In genomic region chr14:30849983-30850382, GRCh38 we compare ENCODE assay signal across 23 cellular contexts.
"Had no signal": no experiment of that assay in that cellular context is flagged by ENCODE, and none has a peak within 500 bp of the region (broad histone marks: within the 10 kb centered on the region; RNA-seq: fewer than 3 reads in every experiment).

No MANE protein-coding gene starts in this region.

- H3K4me3 ChIP-seq: left ventricle myocardium inferior, lung, ovary, right atrium auricular region, right lobe of liver, smooth muscle cell, suprapubic skin, thoracic aorta, tibial nerve, uterus had no signal

- H3K27ac ChIP-seq: left ventricle myocardium inferior, ovary, right atrium auricular region, suprapubic skin, thoracic aorta, tibial nerve, uterus had no signal

- H3K27me3 Mint-ChIP-seq: progenitor cell of endocrine pancreas had no signal

- DNase-seq: islet precursor cell; left ventricle myocardium inferior; mesendoderm; naive B cell; ovary; right lobe of liver; stimulated activated CD4-positive, alpha-beta T cell treated with anti-CD3 and anti-CD28 coated beads, Interleukin-1b, Interleukin-23, amount 100 ng/mL, for 48 hours; stimulated activated CD4-positive, alpha-beta T cell treated with anti-CD3 and anti-CD28 coated beads, Interleukin-2, amount 100 ng/mL, for 48 hours; stimulated activated CD4-positive, alpha-beta T cell treated with anti-CD3 and anti-CD28 coated beads, Interleukin-4, amount 100 ng/mL, for 4 hours; stimulated activated CD8-positive, alpha-beta memory T cell treated with anti-CD3 and anti-CD28 coated beads, Interleukin-4, amount 100 ng/mL, for 48 hours; stimulated activated naive CD4-positive, alpha-beta T cell; uterus had no signal

- H3K27ac Mint-ChIP-seq: mesothelial cell of epicardium; natural killer cell treated with Interleukin-12 subunit alpha and Interleukin-12 subunit beta and Interleukin-15 and Interleukin-18, amount 100 ng/mL, for 72 hours; progenitor cell of endocrine pancreas; stimulated activated naive CD8-positive, alpha-beta T cell treated with anti-CD3 and anti-CD28 coated beads, Interleukin-15, Interleukin-2, amounts not matched to agents 100 ng/mL and 50 ng/mL, for 24 hours; type B pancreatic cell had no signal

- H3K27me3 ChIP-seq: ovary, right atrium auricular region, right lobe of liver, suprapubic skin, tibial nerve, uterus had no signal

- H3K4me1 ChIP-seq: left ventricle myocardium inferior, right atrium auricular region, suprapubic skin, tibial nerve, uterus had no signal

- H3K4me1 Mint-ChIP-seq: mesothelial cell of epicardium had no signal

- H3K4me3 Mint-ChIP-seq: mesothelial cell of epicardium; naive B cell; natural killer cell treated with Interleukin-12 subunit alpha and Interleukin-12 subunit beta and Interleukin-15 and Interleukin-18, amount 100 ng/mL, for 72 hours; stimulated activated naive CD8-positive, alpha-beta T cell treated with anti-CD3 and anti-CD28 coated beads, Interleukin-15, Interleukin-2, amounts not matched to agents 100 ng/mL and 50 ng/mL, for 24 hours; type B pancreatic cell had no signal

- H3K9me3 ChIP-seq: left ventricle myocardium inferior, ovary, right atrium auricular region, right lobe of liver, suprapubic skin, thoracic aorta, tibial nerve, uterus had no signal

- ATAC-seq: natural killer cell treated with Interleukin-12 subunit alpha and Interleukin-12 subunit beta and Interleukin-15 and Interleukin-18, amount 100 ng/mL, for 72 hours had no signal

- H3K9me3 Mint-ChIP-seq: mesothelial cell of epicardium; naive B cell; natural killer cell treated with Interleukin-12 subunit alpha and Interleukin-12 subunit beta and Interleukin-15 and Interleukin-18, amount 100 ng/mL, for 72 hours; type B pancreatic cell had no signal

- H3K36me3 ChIP-seq: left ventricle myocardium inferior, ovary, right atrium auricular region, right lobe of liver, suprapubic skin, thoracic aorta, tibial nerve, uterus had no signal

- H3K36me3 Mint-ChIP-seq: mesothelial cell of epicardium; naive B cell; natural killer cell treated with Interleukin-12 subunit alpha and Interleukin-12 subunit beta and Interleukin-15 and Interleukin-18, amount 100 ng/mL, for 72 hours; type B pancreatic cell had no signal

- H3K4me2 ChIP-seq: smooth muscle cell had no signal
